8 cellular contexts compared by ENCODE assay signal in the genomic region with DNA sequence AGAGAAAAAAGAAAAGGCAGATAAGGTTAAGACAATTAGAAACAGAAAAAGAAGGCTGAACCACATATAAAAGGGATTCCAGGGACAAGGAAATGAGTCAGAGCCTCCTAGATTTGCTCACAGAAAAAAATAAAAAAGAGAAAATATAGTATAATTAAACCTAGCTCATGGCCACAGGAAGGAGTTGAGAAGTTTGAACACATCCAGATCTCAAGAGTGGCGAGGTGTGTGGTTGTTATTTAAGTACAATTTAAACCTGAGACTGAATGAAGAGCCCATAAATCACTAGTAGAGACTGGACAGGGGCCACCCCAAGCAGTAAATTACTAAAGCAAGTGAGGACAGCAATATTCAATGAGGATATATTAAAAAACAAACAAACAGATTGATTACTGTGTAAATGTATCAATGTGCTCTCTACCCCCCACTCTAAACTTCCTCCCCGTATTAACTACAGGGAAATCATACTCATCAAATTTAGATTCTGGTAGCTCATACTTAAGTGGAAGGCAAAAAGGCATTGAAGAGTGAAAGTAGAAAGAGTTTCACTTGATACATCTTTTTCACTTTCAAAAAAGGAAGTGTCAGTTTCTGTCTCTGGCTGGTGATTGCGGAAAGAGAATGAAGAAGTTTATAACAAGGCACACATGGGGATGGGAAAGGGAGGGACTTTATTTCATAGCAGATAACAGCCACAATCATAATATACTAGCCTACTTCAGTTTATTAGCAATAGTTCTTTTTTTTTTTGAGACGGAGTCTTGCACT. TPM values are rescaled to one million over a fixed set of nuclear protein-coding genes. Genes with fewer than 3 reads are reported as not detected.
DNase-seq lines count a peak whose midpoint lies in the region; ATAC-seq and TF ChIP-seq lines count a peak whose summit lies in the region.

No MANE protein-coding gene starts in this region.

- H3K4me2 ChIP-seq in smooth muscle cell, result peak overlapping the region; percentile 29

- POLR2A ChIA-PET in GM10248 (lab: Yijun Ruan, JAX), result no interaction called here

- DNase-seq in GM10248 (ENCODE audit: extremely low spot score) (peak; percentile 59), amniotic epithelial cell (ENCODE audit: low read depth) (peak; percentile 34), smooth muscle cell (lab: John Stamatoyannopoulos, UW; ENCODE audit: unreplicated experiment) (no peak), left cardiac atrium (no peak), esophagus squamous epithelium (lab: John Stamatoyannopoulos, UW) (no peak)
- no peak for DNase-seq in activated CD4-positive, alpha-beta T cell treated with anti-CD3 and anti-CD28 coated beads, Interleukin-2, amount 50 U/mL, for 48 hours

- peak overlapping the region; percentile 64 for H2AFZ ChIP-seq in smooth muscle cell (ENCODE audit: low read depth)

- no peaks in the 10 kb centered on the region for H3F3A ChIP-seq in smooth muscle cell (ENCODE audit: low read depth)

- CTCF ChIA-PET in GM10248 (lab: Yijun Ruan, JAX), result interaction anchor here (1.0 to 3.5 kb wide), 4 partner anchors 9 to 130 kb away, joined by 3 to 44 read pairs (median 3); no protein-coding TSS in a partner anchor

- TF ChIP-seq CTCF in GM10248 (IDR thresholded peaks at IDR 0.05; ENCODE audit: control extremely low read depth, extremely low read depth, low read depth, missing control alignments) (no peak), smooth muscle cell (IDR thresholded peaks at IDR 0.05; ENCODE audit: borderline replicate concordance, insufficient read depth, poor library complexity, severe bottlenecking) (no peak), esophagus squamous epithelium (IDR thresholded peaks at IDR 0.05) (no peak)

- H3K36me3 ChIP-seq in smooth muscle cell (ENCODE audit: low read depth), result no peaks in the 10 kb centered on the region
- no peaks in the 10 kb centered on the region for H3K36me3 ChIP-seq in esophagus squamous epithelium

- no peaks in the 10 kb centered on the region for H3K79me2 ChIP-seq in smooth muscle cell (ENCODE audit: low read depth)

- H3K27ac ChIP-seq in smooth muscle cell (ENCODE audit: low read depth) (peak overlapping the region; percentile 22), esophagus squamous epithelium (no peak overlapping the region)

- H4K20me1 ChIP-seq in smooth muscle cell (ENCODE audit: low read depth), result no peaks in the 10 kb centered on the region

- H3K4me1 ChIP-seq in smooth muscle cell (ENCODE audit: low read depth) (peaks cover 4% of the 10 kb centered on the region), esophagus squamous epithelium (no peaks in the 10 kb centered on the region)

- H3K27me3 ChIP-seq in smooth muscle cell (ENCODE audit: low read depth), result no peaks in the 10 kb centered on the region
- no peaks in the 10 kb centered on the region for H3K27me3 ChIP-seq in esophagus squamous epithelium

- TF ChIP-seq POLR2A in esophagus squamous epithelium (IDR thresholded peaks at IDR 0.05), result no peak

- WGBS in smooth muscle cell (ENCODE audit: low lambda C conversion rate), result 76% methylated on average over 4 of the region's 4 CpGs
- 44 to 47% methylated on average over 4 of the region's 4 CpGs for WGBS in esophagus squamous epithelium, 2 donors

- H3K9me3 ChIP-seq in smooth muscle cell (replicated peaks; ENCODE audit: low read depth) (no peaks in the 10 kb centered on the region), esophagus squamous epithelium (no peaks in the 10 kb centered on the region)

- no peak overlapping the region for H3K4me3 ChIP-seq in smooth muscle cell
- no peak overlapping the region for H3K4me3 ChIP-seq in esophagus squamous epithelium

- H3K9ac ChIP-seq in smooth muscle cell (ENCODE audit: low read depth), result no peak overlapping the region

- ATAC-seq in GM21447 (IDR thresholded peaks at IDR 0.05; ENCODE audit: unreplicated experiment) (peak; percentile 94), HG03575 (IDR thresholded peaks at IDR 0.05; ENCODE audit: extremely low read depth, insufficient number of reproducible peaks, low FRiP score, unreplicated experiment) (peak; percentile 82), left cardiac atrium (no peak)

- intact Hi-C loops in left cardiac atrium (cut with DNase I) (no loop called here), esophagus squamous epithelium (cut with DNase I) (no loop called here)

RNA-seq across cellular contexts. Expression of a gene that starts 49.3 kb away (rescaled TPM):
- total RNA-seq in smooth muscle cell, result 37.6 and 39.3 TPM in 2 replicates
- polyA plus RNA-seq in smooth muscle cell, result 12.3 and 12.7 TPM in 2 replicates
- 10 to 100 TPM; 37.8 to 44.1 TPM for total RNA-seq in left cardiac atrium
- total RNA-seq in esophagus squamous epithelium, result 10 to 100 TPM; 14.8 to 31.3 (median 20.5) TPM

Comparison
In these comparisons a context has a peak if more than half of its experiments do, and no peak if none do; other contexts are left out.
1. DNase-seq: peak in GM10248 (single experiment) and amniotic epithelial cell (single experiment); none in smooth muscle cell (single experiment), left cardiac atrium (single experiment), esophagus squamous epithelium (single experiment) and activated CD4-positive, alpha-beta T cell treated with anti-CD3 and anti-CD28 coated beads, Interleukin-2, amount 50 U/mL, for 48 hours (0 of 2).
2. ATAC-seq: peak in GM21447 (single experiment) and HG03575 (single experiment); none in left cardiac atrium (0 of 2).